In genomic region chr13:44142540-44142867, GRCh38 we compare ENCODE assay signal across 8 cellular contexts.
DNase-seq lines count a peak whose midpoint lies in the region; TF ChIP-seq lines count a peak whose summit lies in the region.

No MANE protein-coding gene starts in this region.

- peak overlapping the region; percentile 95 for H2AFZ ChIP-seq in SK-N-SH (ENCODE audit: low read depth)

- H3K79me2 ChIP-seq in SK-N-SH (ENCODE audit: insufficient read depth): no peaks in the 10 kb centered on the region

- peak overlapping the region; percentile 44 for H3K4me3 ChIP-seq in GM12864 (ENCODE audit: low read depth, low read length)
- peak overlapping the region; percentile 61 to 65 for H3K4me3 ChIP-seq in SK-N-SH (ENCODE audit: low read depth in 2 of 2, low read length in 1 of 2)
- peak overlapping the region; percentile 71 for H3K4me3 ChIP-seq in fibroblast of the aortic adventitia (ENCODE audit: low read depth, low read length)

- H3K9me3 ChIP-seq in SK-N-SH: no peaks in the 10 kb centered on the region

- no peak for TF ChIP-seq CTCF in GM12864 (IDR thresholded peaks at IDR 0.05; ENCODE audit: low read depth, low read length, missing control alignments)
- no peak for TF ChIP-seq CTCF in SK-N-SH (IDR thresholded peaks at IDR 0.05)
- no peak for TF ChIP-seq CTCF in fibroblast of the aortic adventitia (IDR thresholded peaks at IDR 0.05; ENCODE audit: insufficient read depth, low read length)

- H3K27me3 ChIP-seq in SK-N-SH (ENCODE audit: insufficient read depth): no peaks in the 10 kb centered on the region

- no peak for TF ChIP-seq RAD21 in SK-N-SH (IDR thresholded peaks at IDR 0.05; ENCODE audit: low read length)

- peak overlapping the region; percentile 54 for H3K9ac ChIP-seq in SK-N-SH

- H3K9me2 ChIP-seq in SK-N-SH: no peaks in the 10 kb centered on the region

- no peak for TF ChIP-seq EP300 in SK-N-SH (IDR thresholded peaks at IDR 0.05; ENCODE audit: borderline replicate concordance in 1 of 2, low read depth in 1 of 2, low read length in 1 of 2)

- CTCF ChIA-PET in SK-N-SH (lab: Yijun Ruan, JAX): no interaction called here

- H4K20me1 ChIP-seq in SK-N-SH (ENCODE audit: insufficient read depth): no peaks in the 10 kb centered on the region

- H3K4me1 ChIP-seq in SK-N-SH (ENCODE audit: control insufficient read depth in 1 of 2, insufficient read depth in 2 of 2, low read depth in 1 of 2, low read length in 1 of 2): peaks cover 0 to 16% of the 10 kb centered on the region in 2 experiments; a peak in 2 of 4 replicates

- WGBS in SK-N-SH (ENCODE audit: low lambda C conversion rate): 4% methylated on average over 7 of the region's 7 CpGs

- POLR2A ChIA-PET in SK-N-SH (lab: Yijun Ruan, JAX): interaction anchor here (2.5 kb wide), 1 partner anchor 294 kb away, joined by 11 read pairs; no protein-coding TSS in a partner anchor

- H3K4me2 ChIP-seq in SK-N-SH: peak overlapping the region; percentile 53

- H3K36me3 ChIP-seq in SK-N-SH (replicated peaks in 1 of 2; ENCODE audit: control insufficient read depth in 1 of 2, insufficient read depth in 2 of 2, low read length in 1 of 2): no peaks in the 10 kb centered on the region

- peak overlapping the region in 1 of 2 experiments; percentile 92; a peak in 2 of 4 replicates for H3K27ac ChIP-seq in SK-N-SH (ENCODE audit: low read depth in 2 of 2, low read length in 1 of 2)

- DNase-seq in GM12864 (ENCODE audit: low read depth) (no peak), SK-N-SH (peak; percentile 34), fibroblast of the aortic adventitia (ENCODE audit: low read depth) (no peak), pons (ENCODE audit: low spot score) (peak; percentile 79), NCI-H748 (lab: John Stamatoyannopoulos, UW; ENCODE audit: unreplicated experiment) (no peak), kidney glomerular epithelial cell (lab: John Stamatoyannopoulos, UW) (no peak), NCI-H345 treated with DMSO at 0.1 percent for 48 hours (lab: John Stamatoyannopoulos, UW; ENCODE audit: unreplicated experiment) (no peak)
- no peak for DNase-seq in activated CD4-positive, alpha-beta T cell treated with anti-CD3 and anti-CD28 coated beads, Interleukin-2, amount 50 U/mL, for 48 hours

- H3F3A ChIP-seq in SK-N-SH (replicated peaks; ENCODE audit: insufficient read depth): no peaks in the 10 kb centered on the region

TF ChIP-seq in SK-N-SH, 30 proteins besides CTCF, POLR2A, EP300 and RAD21:
- no peak for TF ChIP-seq PBX3 (IDR thresholded peaks at IDR 0.05)
- no peak for TF ChIP-seq GATA2 (CRISPR knock-in tag; IDR thresholded peaks at IDR 0.05)
- no peak for TF ChIP-seq MEF2A (IDR thresholded peaks at IDR 0.05; ENCODE audit: borderline replicate concordance, low read depth)
- TF ChIP-seq, protein P1, sequence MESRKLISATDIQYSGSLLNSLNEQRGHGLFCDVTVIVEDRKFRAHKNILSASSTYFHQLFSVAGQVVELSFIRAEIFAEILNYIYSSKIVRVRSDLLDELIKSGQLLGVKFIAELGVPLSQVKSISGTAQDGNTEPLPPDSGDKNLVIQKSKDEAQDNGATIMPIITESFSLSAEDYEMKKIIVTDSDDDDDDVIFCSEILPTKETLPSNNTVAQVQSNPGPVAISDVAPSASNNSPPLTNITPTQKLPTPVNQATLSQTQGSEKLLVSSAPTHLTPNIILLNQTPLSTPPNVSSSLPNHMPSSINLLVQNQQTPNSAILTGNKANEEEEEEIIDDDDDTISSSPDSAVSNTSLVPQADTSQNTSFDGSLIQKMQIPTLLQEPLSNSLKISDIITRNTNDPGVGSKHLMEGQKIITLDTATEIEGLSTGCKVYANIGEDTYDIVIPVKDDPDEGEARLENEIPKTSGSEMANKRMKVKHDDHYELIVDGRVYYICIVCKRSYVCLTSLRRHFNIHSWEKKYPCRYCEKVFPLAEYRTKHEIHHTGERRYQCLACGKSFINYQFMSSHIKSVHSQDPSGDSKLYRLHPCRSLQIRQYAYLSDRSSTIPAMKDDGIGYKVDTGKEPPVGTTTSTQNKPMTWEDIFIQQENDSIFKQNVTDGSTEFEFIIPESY (IDR thresholded peaks at IDR 0.05; ENCODE audit: borderline replicate concordance, low read depth): no peak
- TF ChIP-seq CHD2 (IDR thresholded peaks at IDR 0.05; ENCODE audit: low read length, partially characterized antibody): no peak
- TF ChIP-seq ELF1 (IDR thresholded peaks at IDR 0.05): no peak
- TF ChIP-seq, protein P2, sequence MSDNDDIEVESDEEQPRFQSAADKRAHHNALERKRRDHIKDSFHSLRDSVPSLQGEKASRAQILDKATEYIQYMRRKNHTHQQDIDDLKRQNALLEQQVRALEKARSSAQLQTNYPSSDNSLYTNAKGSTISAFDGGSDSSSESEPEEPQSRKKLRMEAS (IDR thresholded peaks at IDR 0.05; ENCODE audit: low read depth): no peak
- TF ChIP-seq RCOR1 (IDR thresholded peaks at IDR 0.05; ENCODE audit: low read length): no peak
- no peak for TF ChIP-seq FOXJ3 (CRISPR knock-in tag; IDR thresholded peaks at IDR 0.05)
- TF ChIP-seq JUND (IDR thresholded peaks at IDR 0.05): no peak
- no peak for TF ChIP-seq GABPA (IDR thresholded peaks at IDR 0.05; ENCODE audit: low read depth)
- TF ChIP-seq NRF1 (IDR thresholded peaks at IDR 0.05; ENCODE audit: low read depth, low read length): no peak
- TF ChIP-seq MXI1 (IDR thresholded peaks at IDR 0.05; ENCODE audit: low read depth, low read length): no peak
TF ChIP-seq in SK-N-SH: peak in this region for 0.

Comparison
In these comparisons a context has a peak if more than half of its experiments do, and no peak if none do; other contexts are left out.
1. DNase-seq: peak in SK-N-SH (single experiment) and pons (single experiment); none in GM12864 (single experiment), fibroblast of the aortic adventitia (single experiment), NCI-H748 (single experiment), kidney glomerular epithelial cell (single experiment), NCI-H345 treated with DMSO at 0.1 percent for 48 hours (single experiment) and activated CD4-positive, alpha-beta T cell treated with anti-CD3 and anti-CD28 coated beads, Interleukin-2, amount 50 U/mL, for 48 hours (0 of 2).
2. Peak in every context shown above with its lines, with median percentiles within 50 percentile points of each other: H3K4me3 ChIP-seq.